Comparison of ENCODE assay signal across 27 cellular contexts in the genomic region with DNA sequence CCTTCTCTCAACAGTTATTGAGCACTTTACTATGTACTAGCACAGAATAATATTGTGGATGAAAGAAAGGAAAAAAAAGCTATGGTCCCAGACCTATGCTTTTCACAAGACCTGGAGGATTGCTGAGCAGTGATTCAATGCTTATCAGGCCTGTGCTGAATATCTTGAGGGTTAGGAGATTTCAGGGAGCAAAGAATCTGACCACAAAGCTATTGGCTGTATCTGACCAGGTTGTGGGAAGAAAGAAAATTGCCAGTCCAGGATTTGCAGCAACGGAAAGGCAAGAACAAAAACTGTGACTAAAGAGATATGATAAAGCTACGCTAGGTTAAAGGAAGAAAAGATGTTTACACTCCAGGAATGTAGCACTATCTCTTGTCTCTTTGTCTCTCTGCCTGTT. TPM values are rescaled to one million over a fixed set of nuclear protein-coding genes. Genes with fewer than 3 reads are reported as not detected.
A peak's percentile ranks its signal among the peaks of the same experiment; 100 is the strongest.
DNase-seq lines count a peak whose midpoint lies in the region; ATAC-seq and TF ChIP-seq lines count a peak whose summit lies in the region.
"Had no signal": no experiment of that assay in that cellular context is flagged by ENCODE, and none has a peak within 500 bp of the region (broad histone marks: within the 10 kb centered on the region; RNA-seq: fewer than 3 reads in every experiment).

No MANE protein-coding gene starts in this region.

- CTCF ChIA-PET in activated naive CD4-positive, alpha-beta T cell treated with anti-CD3 and anti-CD28 coated beads for 36 hours (lab: Charles Lee), result interaction anchor here (2.3 kb wide), 1 partner anchor 11 kb away, joined by 7 read pairs; no protein-coding TSS in a partner anchor

- H3K27me3 Mint-ChIP-seq in activated naive CD4-positive, alpha-beta T cell treated with anti-CD3 and anti-CD28 coated beads for 36 hours (ENCODE audit: low read depth), result peaks cover 20% of the 10 kb centered on the region

- H3K36me3 ChIP-seq in mesendoderm (ENCODE audit: control insufficient read depth, insufficient read depth, low read length), result no peaks in the 10 kb centered on the region
- H3K36me3 ChIP-seq: pancreas, right atrium auricular region, spleen, upper lobe of left lung had no signal

- no peak for TF ChIP-seq CTCF in cardiac fibroblast (IDR thresholded peaks at IDR 0.05; ENCODE audit: low read depth, low read length)

- no CpG with 5 or more reads among the region's 2 CpGs for WGBS in mesendoderm (ENCODE audit: extremely low coverage, insufficient coverage, low lambda C conversion rate)

- peaks cover 4% of the 10 kb centered on the region for H3K4me1 Mint-ChIP-seq in activated naive CD4-positive, alpha-beta T cell treated with anti-CD3 and anti-CD28 coated beads for 36 hours (ENCODE audit: low read depth)

- no peak overlapping the region for H3K9ac ChIP-seq in mesendoderm (ENCODE audit: low read length)
- H3K9ac ChIP-seq: SK-N-SH had no signal

- ATAC-seq in HG03045 (IDR thresholded peaks at IDR 0.05; ENCODE audit: unreplicated experiment), result no peak
- ATAC-seq: activated CD4-positive, CD25-positive, alpha-beta regulatory T cell treated with anti-CD3 and anti-CD28 coated beads, Interleukin-2, amount 50 U/mL, for 24 hours; activated naive CD4-positive, alpha-beta T cell treated with anti-CD3 and anti-CD28 coated beads, Interleukin-2, amount 50 U/mL, for 72 hours; activated T-helper 17 cell treated with anti-CD3 and anti-CD28 coated beads, Interleukin-2, amount 50 U/mL, for 72 hours; naive thymus-derived CD8-positive, alpha-beta T cell; pancreas had no signal

- H3K79me2 ChIP-seq in mesendoderm (ENCODE audit: control insufficient read depth, insufficient read depth, low read length), result no peaks in the 10 kb centered on the region

- H2BK5ac ChIP-seq in mesendoderm (ENCODE audit: low read length), result no peak overlapping the region

- no peak overlapping the region for H3K56ac ChIP-seq in mesendoderm (ENCODE audit: low read length)

- H3K36me3 Mint-ChIP-seq in activated naive CD4-positive, alpha-beta T cell treated with anti-CD3 and anti-CD28 coated beads for 36 hours (ENCODE audit: low read depth), result no peaks in the 10 kb centered on the region
- H3K36me3 Mint-ChIP-seq: activated CD4-positive, alpha-beta memory T cell treated with anti-CD3 and anti-CD28 coated beads for 36 hours; activated naive CD4-positive, alpha-beta T cell treated with anti-CD3 and anti-CD28 coated beads, Interleukin-2, amount 50 U/mL, for 72 hours; CD4-positive, CD25-positive, alpha-beta regulatory T cell had no signal

- no peak overlapping the region for H3K18ac ChIP-seq in mesendoderm (ENCODE audit: low read length)

- H2BK120ac ChIP-seq in mesendoderm (ENCODE audit: low read depth, low read length), result no peak overlapping the region

- H4K5ac ChIP-seq in mesendoderm (ENCODE audit: low read length), result no peak overlapping the region

- no peaks in the 10 kb centered on the region for H3K27me3 ChIP-seq in mesendoderm (ENCODE audit: insufficient read depth, low read length, poor library complexity)
- H3K27me3 ChIP-seq: pancreas, right atrium auricular region, spleen, upper lobe of left lung had no signal

- H3K4me3 ChIP-seq in cardiac fibroblast (replicated peaks in 1 of 2; ENCODE audit: low read depth in 2 of 2, low read length in 2 of 2), result no peak overlapping the region
- H3K4me3 ChIP-seq in mesendoderm (ENCODE audit: low read length), result no peak overlapping the region
- H3K4me3 ChIP-seq: GM12878, pancreas, right atrium auricular region, spleen, upper lobe of left lung had no signal

- H3K9me3 Mint-ChIP-seq in activated naive CD4-positive, alpha-beta T cell treated with anti-CD3 and anti-CD28 coated beads for 36 hours, result peaks cover 4% of the 10 kb centered on the region
- H3K9me3 Mint-ChIP-seq: activated naive CD4-positive, alpha-beta T cell treated with anti-CD3 and anti-CD28 coated beads, Interleukin-2, amount 50 U/mL, for 72 hours had no signal

- no peak overlapping the region for H3K4me3 Mint-ChIP-seq in activated naive CD4-positive, alpha-beta T cell treated with anti-CD3 and anti-CD28 coated beads for 36 hours
- H3K4me3 Mint-ChIP-seq: activated CD4-positive, alpha-beta memory T cell treated with anti-CD3 and anti-CD28 coated beads for 36 hours; activated T-helper 17 cell treated with anti-CD3 and anti-CD28 coated beads, Interleukin-2, amount 50 U/mL, for 72 hours; CD4-positive, CD25-positive, alpha-beta regulatory T cell; naive thymus-derived CD8-positive, alpha-beta T cell; T-helper 1 cell treated with Interleukin-12 subunit alpha and Interleukin-12 subunit beta and Interleukin-4 antibody, amounts not matched to agents 30 μg/mL and 1 μg/mL, for 36 hours had no signal

- no peak overlapping the region for H4K8ac ChIP-seq in mesendoderm (ENCODE audit: low read depth, low read length)

- no peaks in the 10 kb centered on the region for H3K79me1 ChIP-seq in mesendoderm (ENCODE audit: low read length)

- H3K4me2 ChIP-seq in mesendoderm (ENCODE audit: low read length), result no peak overlapping the region
- H3K4me2 ChIP-seq: SK-N-SH had no signal

- no peak overlapping the region for H3K4ac ChIP-seq in mesendoderm (ENCODE audit: low read depth, low read length)

- peak; percentile 53 for DNase-seq in M059J (ENCODE audit: low read depth)
- peak; percentile 40 to 56 for DNase-seq in cardiac fibroblast (ENCODE audit: low read depth in 2 of 2)
- DNase-seq in mesendoderm, result peak; percentile 52
- DNase-seq in activated naive CD4-positive, alpha-beta T cell treated with anti-CD3 and anti-CD28 coated beads for 36 hours, result no peak
- DNase-seq in effector CD8-positive, alpha-beta T cell (lab: John Stamatoyannopoulos, UW), result no peak
- no peak for DNase-seq in SHP77 treated with DMSO at 0.1 percent for 48 hours (lab: John Stamatoyannopoulos, UW)
- DNase-seq: activated CD4-positive, alpha-beta memory T cell treated with anti-CD3 and anti-CD28 coated beads for 36 hours; anterior cingulate cortex; CD4-positive, CD25-positive, alpha-beta regulatory T cell; EL; GOT3; islet precursor cell; KBM-7; MM.1S; naive thymus-derived CD8-positive, alpha-beta T cell; pancreas; SK-N-SH; spleen; substantia nigra; upper lobe of left lung had no signal

- H3K23ac ChIP-seq in mesendoderm (ENCODE audit: low read length), result no peak overlapping the region

- peak overlapping the region; percentile 49 for H3K27ac ChIP-seq in mesendoderm (ENCODE audit: low read depth, low read length)
- H3K27ac ChIP-seq: pancreas, right atrium auricular region, spleen, upper lobe of left lung had no signal

- peak overlapping the region; percentile 65 for H2BK15ac ChIP-seq in mesendoderm (replicated peaks; ENCODE audit: low read depth)

- intact Hi-C loops in activated naive CD4-positive, alpha-beta T cell treated with anti-CD3 and anti-CD28 coated beads for 36 hours (cut with micrococcal nuclease), result no loop called here

- no peak overlapping the region for H3K27ac Mint-ChIP-seq in activated naive CD4-positive, alpha-beta T cell treated with anti-CD3 and anti-CD28 coated beads for 36 hours
- H3K27ac Mint-ChIP-seq: activated CD4-positive, alpha-beta memory T cell treated with anti-CD3 and anti-CD28 coated beads for 36 hours; activated naive CD4-positive, alpha-beta T cell treated with anti-CD3 and anti-CD28 coated beads, Interleukin-2, amount 50 U/mL, for 72 hours; activated T-helper 17 cell treated with anti-CD3 and anti-CD28 coated beads, Interleukin-2, amount 50 U/mL, for 72 hours; naive thymus-derived CD8-positive, alpha-beta T cell; T-helper 1 cell treated with Interleukin-12 subunit alpha and Interleukin-12 subunit beta and Interleukin-4 antibody, amounts not matched to agents 30 μg/mL and 1 μg/mL, for 36 hours had no signal

- peaks cover 2% of the 10 kb centered on the region for H3K4me1 ChIP-seq in mesendoderm (ENCODE audit: control insufficient read depth, low read depth, low read length)
- H3K4me1 ChIP-seq: pancreas, right atrium auricular region, spleen, upper lobe of left lung had no signal

- H2AK5ac ChIP-seq in mesendoderm (ENCODE audit: low read length), result no peak overlapping the region

RNA-seq across cellular contexts. Expression of gene MACIR, which starts 14.9 kb away (rescaled TPM):
- total RNA-seq in M059J (2014; rRNA removed; shearing (Covaris generic)), result 32.8 and 44.8 TPM in 2 replicates
- 10.5 TPM for polyA plus RNA-seq in mesendoderm (2013, experiment 1 of 2)
- 11.5 TPM for polyA plus RNA-seq in mesendoderm (2013, experiment 2 of 2)
- total RNA-seq in activated naive CD4-positive, alpha-beta T cell treated with anti-CD3 and anti-CD28 coated beads for 36 hours, result 1 to 10 TPM; 5.5 TPM

Comparison
In these comparisons a context has a peak if more than half of its experiments do, and no peak if none do; other contexts are left out.
1. DNase-seq: peak in M059J (single experiment), cardiac fibroblast (2 of 2) and mesendoderm (single experiment); none in activated naive CD4-positive, alpha-beta T cell treated with anti-CD3 and anti-CD28 coated beads for 36 hours (single experiment), effector CD8-positive, alpha-beta T cell (single experiment) and SHP77 treated with DMSO at 0.1 percent for 48 hours (single experiment).